ENCODE assay signal across 9 cellular contexts in the genomic region with DNA sequence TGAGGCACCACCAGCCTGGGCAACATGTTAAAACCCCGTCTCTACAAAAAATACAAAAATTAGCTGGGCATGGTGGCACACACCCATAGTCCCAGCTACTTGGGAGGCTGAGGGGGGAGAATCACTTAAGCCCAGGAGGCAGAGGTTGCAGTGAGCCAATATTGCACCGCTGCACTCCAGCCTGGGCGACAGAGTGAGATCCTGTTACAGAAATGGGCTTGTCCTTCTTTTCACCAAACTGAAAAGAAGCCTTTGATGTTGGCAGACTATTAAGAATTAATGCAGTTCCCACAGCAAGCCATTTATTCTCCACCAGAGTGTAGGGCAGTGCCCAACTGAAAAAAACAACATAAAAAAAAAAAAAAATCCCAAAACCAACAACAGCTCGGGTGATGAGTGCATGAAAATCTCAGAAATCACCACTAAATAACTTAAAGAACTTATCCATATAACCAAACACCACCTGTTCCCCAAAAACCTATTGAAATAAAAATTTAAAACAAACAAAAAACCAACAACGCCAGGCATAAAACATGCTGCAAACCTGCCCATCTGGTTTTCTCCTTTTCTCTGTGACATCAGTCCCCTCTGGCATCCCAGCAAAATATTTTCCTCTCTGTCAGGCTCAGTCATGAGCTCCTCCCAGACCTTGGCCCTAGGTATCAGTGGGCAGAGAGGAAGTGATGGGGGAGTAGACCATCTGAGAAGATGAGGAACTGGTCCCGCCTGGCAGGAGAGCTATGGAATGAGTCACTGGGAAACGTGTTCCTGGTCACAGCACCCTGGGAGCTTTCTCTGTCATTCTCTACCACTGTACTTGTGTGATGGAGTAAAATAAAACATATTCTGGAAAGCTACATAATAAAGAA. TPM values are rescaled to one million over a fixed set of nuclear protein-coding genes. Genes with fewer than 3 reads are reported as not detected.
DNase-seq lines count a peak whose midpoint lies in the region; ATAC-seq and TF ChIP-seq lines count a peak whose summit lies in the region.
"Had no signal": no experiment of that assay in that cellular context is flagged by ENCODE, and none has a peak within 500 bp of the region (broad histone marks: within the 10 kb centered on the region; RNA-seq: fewer than 3 reads in every experiment).

No MANE protein-coding gene starts in this region.

- TF ChIP-seq CTCF in HFF-Myc (IDR thresholded peaks at IDR 0.05; ENCODE audit: low read depth, low read length, missing control alignments) (no peak), SK-N-SH (IDR thresholded peaks at IDR 0.05) (no peak), smooth muscle cell (IDR thresholded peaks at IDR 0.05; ENCODE audit: borderline replicate concordance, insufficient read depth, poor library complexity, severe bottlenecking) (no peak)

- H3K36me3 ChIP-seq in SK-N-SH (replicated peaks in 1 of 2; ENCODE audit: control insufficient read depth in 1 of 2, insufficient read depth in 2 of 2, low read length in 1 of 2) (no peaks in the 10 kb centered on the region), smooth muscle cell (ENCODE audit: low read depth) (no peaks in the 10 kb centered on the region)

- H3K9me2 ChIP-seq in SK-N-SH: no peaks in the 10 kb centered on the region

- H3K27me3 ChIP-seq in SK-N-SH (ENCODE audit: insufficient read depth) (no peaks in the 10 kb centered on the region), smooth muscle cell (ENCODE audit: low read depth) (no peaks in the 10 kb centered on the region)

- H3K9ac ChIP-seq in SK-N-SH: 0 out of 2 replicates have a peak overlapping the region, but pooled peaks have one; percentile 4
- peak overlapping the region; percentile 8 for H3K9ac ChIP-seq in smooth muscle cell (ENCODE audit: low read depth)

- H3K27ac ChIP-seq in SK-N-SH (ENCODE audit: low read depth in 2 of 2, low read length in 1 of 2): peak overlapping the region in 1 of 2 experiments; percentile 64; a peak in 2 of 4 replicates
- H3K27ac ChIP-seq in smooth muscle cell (ENCODE audit: low read depth): peak overlapping the region; percentile 71

- DNase-seq in HFF-Myc (ENCODE audit: extremely low read depth, low read depth) (peak; percentile 53), SK-N-SH (peak; percentile 27), fibroblast of peridontal ligament (ENCODE audit: extremely low read depth) (peak; percentile 29), smooth muscle cell (lab: John Stamatoyannopoulos, UW; ENCODE audit: unreplicated experiment) (no peak), COR-L47 (lab: John Stamatoyannopoulos, UW) (no peak), activated gamma-delta T cell treated with Interleukin-2 at 50 U/mL for 16 hours (no peak)
- DNase-seq in activated CD4-positive, alpha-beta T cell treated with anti-CD3 and anti-CD28 coated beads for 1 hour: no peak
- DNase-seq: stimulated activated CD4-positive, alpha-beta T cell treated with anti-CD3 and anti-CD28 coated beads, Interleukin-4, amount 100 ng/mL, for 1 hour had no signal

- no peak for TF ChIP-seq RAD21 in SK-N-SH (IDR thresholded peaks at IDR 0.05; ENCODE audit: low read length)

- peaks cover 14% of the 10 kb centered on the region for H3F3A ChIP-seq in SK-N-SH (replicated peaks; ENCODE audit: insufficient read depth)
- no peaks in the 10 kb centered on the region for H3F3A ChIP-seq in smooth muscle cell (ENCODE audit: low read depth)

- ATAC-seq in GM18520 (IDR thresholded peaks at IDR 0.05; ENCODE audit: unreplicated experiment): no peak

- POLR2A ChIA-PET in SK-N-SH (lab: Yijun Ruan, JAX): no interaction called here

- H3K9me3 ChIP-seq in SK-N-SH: no peaks in the 10 kb centered on the region
- no peaks in the 10 kb centered on the region for H3K9me3 ChIP-seq in smooth muscle cell (replicated peaks; ENCODE audit: low read depth)

- CTCF ChIA-PET in SK-N-SH (lab: Yijun Ruan, JAX): interaction anchor here (0.6 to 2.1 kb wide), 5 partner anchors 8 to 20 kb away, joined by 3 to 5 read pairs (median 4); no protein-coding TSS in a partner anchor

- H3K4me2 ChIP-seq in SK-N-SH: peak overlapping the region; percentile 62
- peak overlapping the region; percentile 55 for H3K4me2 ChIP-seq in smooth muscle cell

- 49% methylated on average over 7 of the region's 7 CpGs for WGBS in SK-N-SH (ENCODE audit: low lambda C conversion rate)
- WGBS in smooth muscle cell (ENCODE audit: low lambda C conversion rate): 55% methylated on average over 7 of the region's 7 CpGs

- H3K4me1 ChIP-seq in SK-N-SH (ENCODE audit: control insufficient read depth in 1 of 2, insufficient read depth in 2 of 2, low read depth in 1 of 2, low read length in 1 of 2) (peaks cover 0 to 5% of the 10 kb centered on the region in 2 experiments; a peak in 1 of 4 replicates), smooth muscle cell (ENCODE audit: low read depth) (peaks cover 7% of the 10 kb centered on the region)

- no peak overlapping the region for H3K4me3 ChIP-seq in HFF-Myc (replicated peaks; ENCODE audit: low read depth, low read length)
- no peak overlapping the region; a peak in 1 of 4 replicates for H3K4me3 ChIP-seq in SK-N-SH (ENCODE audit: low read depth in 2 of 2, low read length in 1 of 2)
- no peak overlapping the region for H3K4me3 ChIP-seq in smooth muscle cell

- H2AFZ ChIP-seq in SK-N-SH (ENCODE audit: low read depth) (peak overlapping the region; percentile 32; the same call in 1 of the 2 replicates), smooth muscle cell (ENCODE audit: low read depth) (peak overlapping the region; percentile 6)

- no peaks in the 10 kb centered on the region for H4K20me1 ChIP-seq in SK-N-SH (ENCODE audit: insufficient read depth)
- H4K20me1 ChIP-seq in smooth muscle cell (ENCODE audit: low read depth): no peaks in the 10 kb centered on the region

- TF ChIP-seq EP300 in SK-N-SH (IDR thresholded peaks at IDR 0.05; ENCODE audit: borderline replicate concordance in 1 of 2, low read depth in 1 of 2, low read length in 1 of 2): no peak

- H3K79me2 ChIP-seq in SK-N-SH (ENCODE audit: insufficient read depth): peaks cover 32% of the 10 kb centered on the region
- H3K79me2 ChIP-seq in smooth muscle cell (ENCODE audit: low read depth): peaks cover 40% of the 10 kb centered on the region

TF ChIP-seq in SK-N-SH, 30 proteins besides CTCF, POLR2A, EP300 and RAD21:
- TF ChIP-seq NRF1 (IDR thresholded peaks at IDR 0.05; ENCODE audit: low read depth, low read length) (no peak), TCF12 (IDR thresholded peaks at IDR 0.05) (peak; percentile 31; the same call in 1 of the 2 replicates), FOSL2 (IDR thresholded peaks at IDR 0.05; ENCODE audit: borderline replicate concordance, low read depth) (peak; percentile 67), GATA2 (CRISPR knock-in tag; IDR thresholded peaks at IDR 0.05) (no peak)
- TF ChIP-seq, protein P1, sequence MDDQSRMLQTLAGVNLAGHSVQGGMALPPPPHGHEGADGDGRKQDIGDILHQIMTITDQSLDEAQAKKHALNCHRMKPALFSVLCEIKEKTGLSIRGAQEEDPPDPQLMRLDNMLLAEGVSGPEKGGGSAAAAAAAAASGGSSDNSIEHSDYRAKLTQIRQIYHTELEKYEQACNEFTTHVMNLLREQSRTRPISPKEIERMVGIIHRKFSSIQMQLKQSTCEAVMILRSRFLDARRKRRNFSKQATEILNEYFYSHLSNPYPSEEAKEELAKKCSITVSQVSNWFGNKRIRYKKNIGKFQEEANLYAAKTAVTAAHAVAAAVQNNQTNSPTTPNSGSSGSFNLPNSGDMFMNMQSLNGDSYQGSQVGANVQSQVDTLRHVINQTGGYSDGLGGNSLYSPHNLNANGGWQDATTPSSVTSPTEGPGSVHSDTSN (IDR thresholded peaks at IDR 0.05): 0 out of 2 replicates have a peak, but pooled peaks have one; percentile 25
- TF ChIP-seq, protein P2, sequence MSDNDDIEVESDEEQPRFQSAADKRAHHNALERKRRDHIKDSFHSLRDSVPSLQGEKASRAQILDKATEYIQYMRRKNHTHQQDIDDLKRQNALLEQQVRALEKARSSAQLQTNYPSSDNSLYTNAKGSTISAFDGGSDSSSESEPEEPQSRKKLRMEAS (IDR thresholded peaks at IDR 0.05; ENCODE audit: low read depth): peak; percentile 52; the same call in 1 of the 2 replicates

RNA-seq across cellular contexts. Expression of a gene that starts 4.8 kb away (rescaled TPM):
- 164 and 210 TPM in 2 replicates for polyA plus RNA-seq in SK-N-SH (2012; rRNA removed)
- polyA plus RNA-seq in SK-N-SH (2012; cell fraction: cytosol; rRNA removed): 208 and 246 TPM in 2 replicates
- 124 and 180 TPM in 2 replicates for polyA plus RNA-seq in SK-N-SH (2012; cell fraction: nucleus; rRNA removed)
- total RNA-seq in smooth muscle cell: 133 and 148 TPM in 2 replicates
- polyA plus RNA-seq in smooth muscle cell: 264 and 289 TPM in 2 replicates

RNA-seq across cellular contexts. Expression of a gene that starts 21.6 kb away (rescaled TPM):
- 596 and 607 TPM in 2 replicates for polyA plus RNA-seq in SK-N-SH (2012; rRNA removed)
- polyA plus RNA-seq in SK-N-SH (2012; cell fraction: cytosol; rRNA removed): 700 and 718 TPM in 2 replicates
- 172 and 211 TPM in 2 replicates for polyA plus RNA-seq in SK-N-SH (2012; cell fraction: nucleus; rRNA removed)
- total RNA-seq in smooth muscle cell: 403 and 502 TPM in 2 replicates
- 497 and 616 TPM in 2 replicates for polyA plus RNA-seq in smooth muscle cell

RNA-seq across cellular contexts. Expression of a gene that starts 28.1 kb away (rescaled TPM):
- polyA plus RNA-seq in SK-N-SH (2012; rRNA removed) (10.6 and 12.4 TPM in 2 replicates), smooth muscle cell (9.8 and 10.3 TPM in 2 replicates)
- polyA plus RNA-seq in SK-N-SH (2012; cell fraction: cytosol; rRNA removed): 10.9 and 11.4 TPM in 2 replicates
- polyA plus RNA-seq in SK-N-SH (2012; cell fraction: nucleus; rRNA removed): 19.5 and 24.8 TPM in 2 replicates
- 13.4 and 22.2 TPM in 2 replicates for total RNA-seq in smooth muscle cell

RNA-seq across cellular contexts. Expression of a gene that starts 28.1 kb away (rescaled TPM):
- polyA plus RNA-seq in SK-N-SH (2012; rRNA removed) (34.1 and 48.2 TPM in 2 replicates), smooth muscle cell (67.0 and 70.6 TPM in 2 replicates)
- polyA plus RNA-seq in SK-N-SH (2012; cell fraction: cytosol; rRNA removed): 61.6 and 81.5 TPM in 2 replicates
- polyA plus RNA-seq in SK-N-SH (2012; cell fraction: nucleus; rRNA removed): 7.6 and 15.6 TPM in 2 replicates
- total RNA-seq in smooth muscle cell: 47.1 and 54.8 TPM in 2 replicates

RNA-seq across cellular contexts. Expression of a gene that starts 36.4 kb away (rescaled TPM):
- 1,149 and 1,199 TPM in 2 replicates for polyA plus RNA-seq in SK-N-SH (2012; rRNA removed)
- polyA plus RNA-seq in SK-N-SH (2012; cell fraction: cytosol; rRNA removed): 571 and 799 TPM in 2 replicates
- 370 and 664 TPM in 2 replicates for polyA plus RNA-seq in SK-N-SH (2012; cell fraction: nucleus; rRNA removed)
- total RNA-seq in smooth muscle cell: 597 and 788 TPM in 2 replicates
- polyA plus RNA-seq in smooth muscle cell: 949 and 1,088 TPM in 2 replicates

Comparison
In these comparisons a context has a peak if more than half of its experiments do, and no peak if none do; other contexts are left out.
1. DNase-seq: peak in HFF-Myc (single experiment), SK-N-SH (single experiment) and fibroblast of peridontal ligament (single experiment); none in smooth muscle cell (single experiment), activated CD4-positive, alpha-beta T cell treated with anti-CD3 and anti-CD28 coated beads for 1 hour (single experiment), COR-L47 (single experiment) and activated gamma-delta T cell treated with Interleukin-2 at 50 U/mL for 16 hours (single experiment).